Comparison of ENCODE assay signal across 1 cellular context in the genomic region with DNA sequence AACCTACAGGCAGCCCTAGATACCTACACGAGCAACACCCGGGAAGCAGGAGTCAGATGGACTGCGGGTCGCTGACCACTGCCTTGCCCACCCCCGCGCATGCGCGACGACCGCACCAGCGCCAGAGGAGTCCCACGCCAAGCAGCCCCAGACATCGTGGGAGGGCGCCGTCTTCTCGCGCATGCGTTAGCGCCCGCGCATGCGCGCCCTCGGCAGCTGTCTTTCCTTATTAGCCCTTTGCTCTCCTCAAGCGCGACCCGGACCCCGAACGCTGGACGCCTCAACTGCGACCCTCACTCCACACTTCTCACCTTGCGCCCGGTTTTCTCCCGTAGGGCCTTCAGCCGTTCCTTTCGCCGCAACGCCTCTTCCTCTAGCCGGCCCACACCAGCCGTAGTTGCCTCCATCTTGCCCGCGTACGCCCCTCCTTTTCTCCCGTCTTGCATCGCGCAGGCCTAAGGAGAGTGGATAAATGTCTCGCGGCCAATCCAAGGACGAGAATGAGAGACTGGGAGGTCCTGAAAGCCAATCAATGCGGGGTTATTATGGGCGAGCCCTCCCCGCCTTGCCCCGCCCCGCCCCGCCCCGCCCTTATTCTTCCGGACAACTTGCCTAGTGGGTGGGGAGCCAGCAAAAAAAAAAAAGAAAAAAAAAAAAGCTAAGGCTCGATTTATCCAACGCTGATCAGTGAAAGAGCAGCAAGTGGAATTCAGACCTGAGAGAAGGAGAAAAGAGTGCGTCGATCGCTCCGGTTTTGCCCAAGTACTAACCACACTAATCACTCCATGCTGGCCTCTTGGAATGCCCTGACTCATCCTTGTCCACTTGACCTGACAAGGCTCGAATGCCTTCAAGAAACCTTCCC.
TF ChIP-seq lines count a peak whose summit lies in the region.

Gene CCDC12 (minus strand): TSS at position 420 of the 865 bp plus-strand sequence. CDS start 13 bp downstream, at position 407.

TF ChIP-seq in A549, 52 proteins besides CTCF, POLR2A, EP300 and RAD21 (continued from another document):
- TF ChIP-seq FOXS1 (CRISPR knock-in tag; IDR thresholded peaks at IDR 0.05) (no peak), E2F6 (IDR thresholded peaks at IDR 0.05; ENCODE audit: borderline replicate concordance, low read depth) (0 out of 2 replicates have a peak, but pooled peaks have one; percentile 32), JUNB (IDR thresholded peaks at IDR 0.05) (no peak), MAX (IDR thresholded peaks at IDR 0.05) (peak; percentile 62), JUN (IDR thresholded peaks at IDR 0.05) (peak; percentile 31 to 84; a peak in 3 of 5 replicates)
